In the genomic region with DNA sequence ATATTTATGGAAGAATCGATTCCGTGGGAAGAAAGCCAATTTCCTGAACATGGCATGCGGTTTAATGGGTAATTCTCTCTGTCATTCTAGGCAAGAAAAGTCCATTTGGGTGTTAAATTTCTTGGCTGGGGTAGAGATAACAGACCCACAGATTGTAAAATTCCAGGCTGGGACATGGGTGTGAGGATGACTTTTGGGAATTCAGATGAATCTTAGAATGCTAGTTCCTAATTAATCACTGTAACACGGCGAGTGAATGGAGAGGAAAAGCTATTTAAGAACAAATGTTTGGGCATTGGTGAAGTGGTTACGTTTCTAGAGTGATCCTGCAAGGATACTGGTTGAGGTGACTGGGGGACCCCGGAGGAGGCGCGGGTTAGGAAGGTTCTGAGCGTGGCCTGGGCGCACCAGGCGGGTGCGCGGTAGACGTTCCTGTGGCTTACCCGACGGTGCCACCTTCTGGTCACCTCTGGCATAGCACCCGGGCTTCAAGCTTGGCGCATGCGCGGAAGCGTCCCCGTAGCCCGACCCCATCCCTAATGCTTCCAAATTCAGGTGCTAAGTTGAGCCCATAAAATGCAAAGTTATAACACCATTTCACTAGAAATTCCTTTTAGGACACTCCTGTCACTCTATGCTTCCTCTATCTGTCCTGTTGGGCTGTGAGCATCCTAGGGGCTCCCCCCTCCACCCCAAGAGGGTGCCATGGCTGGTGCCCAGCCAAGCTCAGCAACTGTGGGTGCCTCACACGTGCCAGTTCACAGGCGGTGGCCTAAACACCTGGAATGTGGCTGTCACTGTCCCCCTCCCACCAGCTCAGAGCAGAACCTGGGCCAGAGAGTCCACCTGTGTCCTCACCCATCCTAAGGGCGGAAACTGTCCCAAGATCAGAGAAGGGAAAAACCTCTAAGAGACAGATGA, we compare ENCODE assay signal across 7 cellular contexts.
DNase-seq lines count a peak whose midpoint lies in the region; TF ChIP-seq lines count a peak whose summit lies in the region.

No MANE protein-coding gene starts in this region.

- peak; percentile 99 for TF ChIP-seq CTCF in GM12864 (IDR thresholded peaks at IDR 0.05; ENCODE audit: low read depth, low read length, missing control alignments)

- H3K4me3 ChIP-seq in GM12864 (ENCODE audit: low read depth, low read length): no peak overlapping the region
- no peak overlapping the region for H3K4me3 ChIP-seq in H7 (ENCODE audit: insufficient read depth, low read depth, low read length)
- H3K4me3 ChIP-seq in skeletal muscle satellite cell (ENCODE audit: low read length): peak overlapping the region; percentile 44

- DNase-seq in GM12864 (ENCODE audit: low read depth) (no peak), H7 (peak; percentile 96), LoVo (ENCODE audit: low spot score) (peak; percentile 76), T-helper 2 cell (peak; percentile 69 to 80 (median 78)), anterior cingulate cortex (lab: John Stamatoyannopoulos, UW) (peak in 56 of 58 donors; percentile 22 to 84 (median 66)), hippocampal formation (lab: John Stamatoyannopoulos, UW) (peak; percentile 59 to 79)

- peak overlapping the region; percentile 68 for H3K4me2 ChIP-seq in skeletal muscle satellite cell (ENCODE audit: low read length)

- H3K27me3 ChIP-seq in H7 (ENCODE audit: control insufficient read depth, insufficient read depth, low read length) (no peaks in the 10 kb centered on the region; the same call in 1 of the 2 replicates), skeletal muscle satellite cell (ENCODE audit: control insufficient read depth, insufficient read depth, low read length) (no peaks in the 10 kb centered on the region)

- H3K36me3 ChIP-seq in H7 (replicated peaks; ENCODE audit: control insufficient read depth, insufficient read depth, low read length) (no peaks in the 10 kb centered on the region), skeletal muscle satellite cell (ENCODE audit: insufficient read depth, low read length) (no peaks in the 10 kb centered on the region)

- no peaks in the 10 kb centered on the region for H3K9me3 ChIP-seq in skeletal muscle satellite cell (replicated peaks; ENCODE audit: low read length)

- H3K9ac ChIP-seq in skeletal muscle satellite cell (ENCODE audit: low read depth, low read length): peak overlapping the region; percentile 23

- peaks cover 13% of the 10 kb centered on the region for H3K4me1 ChIP-seq in skeletal muscle satellite cell (ENCODE audit: control insufficient read depth, insufficient read depth, low read length)
